Comparison of ENCODE assay signal across 1 cellular context in the genomic region with DNA sequence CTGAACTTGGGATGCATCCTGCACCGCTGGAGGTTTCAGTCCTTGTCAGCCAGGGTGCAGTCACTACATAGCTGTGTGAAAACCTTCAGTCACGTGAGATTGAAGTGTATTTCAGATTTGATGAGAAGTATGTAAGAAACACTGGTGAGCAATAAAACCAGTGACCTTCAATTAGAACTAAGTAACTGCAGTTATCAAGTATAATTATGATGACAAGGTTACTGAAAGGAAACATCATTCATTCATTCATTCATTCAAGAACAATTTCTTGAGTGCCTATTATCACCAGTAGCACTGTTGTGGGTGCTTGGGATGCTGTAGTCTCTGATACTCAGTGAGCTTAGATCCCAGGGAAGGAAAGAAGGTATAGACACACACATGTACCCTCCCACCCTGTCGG.
TF ChIP-seq lines count a peak whose summit lies in the region.

No MANE protein-coding gene starts in this region.

TF ChIP-seq in endothelial cell of umbilical vein, 7 proteins besides CTCF, POLR2A, EP300 and RAD21:
- TF ChIP-seq EZH2 (IDR thresholded peaks at IDR 0.05; ENCODE audit: borderline replicate concordance, low read depth, low read length, severe bottlenecking) (no peak), POLR2AphosphoS5 (IDR thresholded peaks at IDR 0.05; ENCODE audit: insufficient read depth, low read depth, low read length) (no peak), MYC (IDR thresholded peaks at IDR 0.05; ENCODE audit: low read depth, low read length) (no peak), FOS (IDR thresholded peaks at IDR 0.05; ENCODE audit: borderline replicate concordance, insufficient read depth, low read length) (no peak), JUN (IDR thresholded peaks at IDR 0.05; ENCODE audit: borderline replicate concordance, insufficient read depth, insufficient read length, low read depth) (no peak), GATA2 (IDR thresholded peaks at IDR 0.05; ENCODE audit: insufficient read depth, insufficient read length, low read depth, low read length) (no peak)
- TF ChIP-seq, protein P1, sequence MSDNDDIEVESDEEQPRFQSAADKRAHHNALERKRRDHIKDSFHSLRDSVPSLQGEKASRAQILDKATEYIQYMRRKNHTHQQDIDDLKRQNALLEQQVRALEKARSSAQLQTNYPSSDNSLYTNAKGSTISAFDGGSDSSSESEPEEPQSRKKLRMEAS (IDR thresholded peaks at IDR 0.05; ENCODE audit: insufficient read depth, insufficient read length) = no peak
